ENCODE assay signal across 23 cellular contexts in genomic region chr2:204280239-204280638, GRCh38.
A peak's percentile ranks its signal among the peaks of the same experiment; 100 is the strongest.
DNase-seq lines count a peak whose midpoint lies in the region; FAIRE-seq and TF ChIP-seq lines count a peak whose summit lies in the region.
"Had no signal": no experiment of that assay in that cellular context is flagged by ENCODE, and none has a peak within 500 bp of the region (broad histone marks: within the 10 kb centered on the region; RNA-seq: fewer than 3 reads in every experiment).

No MANE protein-coding gene starts in this region.

- no peak overlapping the region for H2BK120ac ChIP-seq in mesendoderm (ENCODE audit: low read depth, low read length)

- H3K36me3 Mint-ChIP-seq in activated naive CD4-positive, alpha-beta T cell treated with anti-CD3 and anti-CD28 coated beads for 36 hours (ENCODE audit: low read depth): no peaks in the 10 kb centered on the region
- H3K36me3 Mint-ChIP-seq: CD8-positive, alpha-beta memory T cell had no signal

- no peak overlapping the region for H3K23ac ChIP-seq in mesendoderm (ENCODE audit: low read length)

- CTCF ChIA-PET in endothelial cell of umbilical vein (lab: Charles Lee): no interaction called here
- CTCF ChIA-PET in activated naive CD4-positive, alpha-beta T cell treated with anti-CD3 and anti-CD28 coated beads for 36 hours (lab: Charles Lee): no interaction called here

- H3K4me3 ChIP-seq in endothelial cell of umbilical vein (replicated peaks in 1 of 3; ENCODE audit: insufficient read depth in 1 of 3, low read depth in 1 of 3, low read length in 3 of 3) (no peak overlapping the region), mesendoderm (ENCODE audit: low read length) (no peak overlapping the region), breast epithelium (no peak overlapping the region)
- H3K4me3 ChIP-seq: GM23248, HAP-1 had no signal

- no peak overlapping the region for H3K27ac Mint-ChIP-seq in activated naive CD4-positive, alpha-beta T cell treated with anti-CD3 and anti-CD28 coated beads for 36 hours
- H3K27ac Mint-ChIP-seq: CD8-positive, alpha-beta memory T cell had no signal

- dilution Hi-C loops in endothelial cell of umbilical vein (cut with MboI; ENCODE audit: extremely low pct_ligation_motif_present, low sequenced_read_pairs): no loop called here

- H3K27ac ChIP-seq in endothelial cell of umbilical vein (ENCODE audit: insufficient read depth, low read depth, low read length): no peak overlapping the region
- H3K27ac ChIP-seq in mesendoderm (ENCODE audit: low read depth, low read length): no peak overlapping the region
- no peak overlapping the region for H3K27ac ChIP-seq in breast epithelium
- H3K27ac ChIP-seq: C4-2B, GM23248, HL-60, KMS-11 had no signal

- no peaks in the 10 kb centered on the region for H3K9me1 ChIP-seq in endothelial cell of umbilical vein (replicated peaks; ENCODE audit: control insufficient read depth, extremely low read depth, insufficient read depth, low read length)

- H3K27me3 Mint-ChIP-seq in activated naive CD4-positive, alpha-beta T cell treated with anti-CD3 and anti-CD28 coated beads for 36 hours (ENCODE audit: low read depth): peaks cover 6% of the 10 kb centered on the region

- H2AFZ ChIP-seq in endothelial cell of umbilical vein (ENCODE audit: low read depth, low read length): no peak overlapping the region
- H2AFZ ChIP-seq: GM23248 had no signal

- no peaks in the 10 kb centered on the region for H3K79me2 ChIP-seq in endothelial cell of umbilical vein (ENCODE audit: control insufficient read depth, insufficient read depth, low read length)
- H3K79me2 ChIP-seq in mesendoderm (ENCODE audit: control insufficient read depth, insufficient read depth, low read length): no peaks in the 10 kb centered on the region

- H3K9me3 ChIP-seq in endothelial cell of umbilical vein (replicated peaks; ENCODE audit: control insufficient read depth, insufficient read depth, low read length): no peaks in the 10 kb centered on the region
- no peaks in the 10 kb centered on the region for H3K9me3 ChIP-seq in breast epithelium
- H3K9me3 ChIP-seq: HAP-1 had no signal

- H3K36me3 ChIP-seq in endothelial cell of umbilical vein (ENCODE audit: control insufficient read depth in 2 of 2, extremely low read depth in 1 of 2, insufficient read depth in 2 of 2, low read length in 2 of 2) (no peaks in the 10 kb centered on the region), mesendoderm (ENCODE audit: control insufficient read depth, insufficient read depth, low read length) (no peaks in the 10 kb centered on the region), breast epithelium (no peaks in the 10 kb centered on the region)
- H3K36me3 ChIP-seq: HAP-1 had no signal

- BruUV-seq in endothelial cell of umbilical vein (replicated peaks; lab: Mats Ljungman, UMichigan): no TSS peak

- H3K4me3 Mint-ChIP-seq in activated naive CD4-positive, alpha-beta T cell treated with anti-CD3 and anti-CD28 coated beads for 36 hours: no peak overlapping the region
- H3K4me3 Mint-ChIP-seq: CD8-positive, alpha-beta memory T cell had no signal

- no peak overlapping the region for H3K9ac ChIP-seq in endothelial cell of umbilical vein (replicated peaks; ENCODE audit: extremely low read depth, insufficient read depth, low read length)
- H3K9ac ChIP-seq in mesendoderm (ENCODE audit: low read length): no peak overlapping the region
- H3K9ac ChIP-seq: GM23248, KMS-11 had no signal

- no peak for TF ChIP-seq POLR2A in endothelial cell of umbilical vein (IDR thresholded peaks at IDR 0.05; ENCODE audit: low read depth, low read length)
- no peak for TF ChIP-seq POLR2A in GM12892 (IDR thresholded peaks at IDR 0.05; ENCODE audit: low read depth, low read length)
- no peak for TF ChIP-seq POLR2A in breast epithelium (IDR thresholded peaks at IDR 0.05)

- DNase-seq in Caki2 (ENCODE audit: low read depth) (peak; percentile 26), OCI-M1 (lab: John Stamatoyannopoulos, UW) (peak; percentile 60), endothelial cell of umbilical vein (ENCODE audit: low read depth, low spot score) (peak; percentile 26), mesendoderm (peak; percentile 88), GM12892 (ENCODE audit: insufficient read length) (no peak), breast epithelium (ENCODE audit: low spot score in 2 of 2) (no peak), LoVo (ENCODE audit: low spot score) (no peak)
- DNase-seq in activated naive CD4-positive, alpha-beta T cell treated with anti-CD3 and anti-CD28 coated beads for 36 hours: no peak
- DNase-seq: CD8-positive, alpha-beta memory T cell; EL; GM23248; NCI-H1105; NCI-H146; NCI-H2029; NCI-H345; NCI-H524; NCI-H774; PC-3; Right ventricle myocardium superior had no signal

- H2BK15ac ChIP-seq in mesendoderm (replicated peaks; ENCODE audit: low read depth): no peak overlapping the region

- peak overlapping the region; percentile 41 for H3K18ac ChIP-seq in mesendoderm (ENCODE audit: low read length)

- H3K4me1 Mint-ChIP-seq in activated naive CD4-positive, alpha-beta T cell treated with anti-CD3 and anti-CD28 coated beads for 36 hours (ENCODE audit: low read depth): no peaks in the 10 kb centered on the region
- H3K4me1 Mint-ChIP-seq: CD8-positive, alpha-beta memory T cell had no signal

- H3K4me1 ChIP-seq in endothelial cell of umbilical vein (ENCODE audit: control insufficient read depth, extremely low read depth, insufficient read depth, low read length) (no peaks in the 10 kb centered on the region), mesendoderm (ENCODE audit: control insufficient read depth, low read depth, low read length) (peaks cover 7% of the 10 kb centered on the region), breast epithelium (no peaks in the 10 kb centered on the region)
- H3K4me1 ChIP-seq: HAP-1 had no signal

- POLR2A ChIA-PET in endothelial cell of umbilical vein (lab: Charles Lee): no interaction called here

- no peak overlapping the region for H2BK5ac ChIP-seq in mesendoderm (ENCODE audit: low read length)

- H3K27me3 ChIP-seq in endothelial cell of umbilical vein (ENCODE audit: control insufficient read depth in 2 of 2, insufficient read depth in 2 of 2, low read length in 2 of 2): peaks cover 7% of the 10 kb centered on the region in 2 experiments
- no peaks in the 10 kb centered on the region for H3K27me3 ChIP-seq in mesendoderm (ENCODE audit: insufficient read depth, low read length, poor library complexity)
- no peaks in the 10 kb centered on the region for H3K27me3 ChIP-seq in breast epithelium

- FAIRE-seq in endothelial cell of umbilical vein (lab: Jason Lieb, UNC) (no peak), GM12892 (lab: Jason Lieb, UNC) (no peak)

- TF ChIP-seq CTCF in endothelial cell of umbilical vein (IDR thresholded peaks at IDR 0.05; ENCODE audit: extremely low read depth in 1 of 2, insufficient read depth in 1 of 2, low read depth in 1 of 2, low read length in 2 of 2) (no peak), breast epithelium (IDR thresholded peaks at IDR 0.05) (no peak)

- no peak overlapping the region for H2AK5ac ChIP-seq in mesendoderm (ENCODE audit: low read length)

- no peaks in the 10 kb centered on the region for H4K20me1 ChIP-seq in endothelial cell of umbilical vein (replicated peaks; ENCODE audit: control insufficient read depth, extremely low read depth, insufficient read depth, low read length)

- in situ Hi-C loops in Caki2 (cut with HindIII; ENCODE audit: low pct_unique_long_range_greater_than_20kb, low sequenced_read_pairs): no loop called here

- no peak overlapping the region for H4K5ac ChIP-seq in mesendoderm (ENCODE audit: low read length)

- H3K9me3 Mint-ChIP-seq in activated naive CD4-positive, alpha-beta T cell treated with anti-CD3 and anti-CD28 coated beads for 36 hours: no peaks in the 10 kb centered on the region
- H3K9me3 Mint-ChIP-seq: CD8-positive, alpha-beta memory T cell had no signal

- H3K4me2 ChIP-seq in endothelial cell of umbilical vein (ENCODE audit: insufficient read depth, low read length): no peak overlapping the region
- H3K4me2 ChIP-seq in mesendoderm (ENCODE audit: low read length): no peak overlapping the region
- H3K4me2 ChIP-seq: KMS-11 had no signal

- H3K4ac ChIP-seq in mesendoderm (ENCODE audit: low read depth, low read length): no peak overlapping the region

- no peak overlapping the region for H3K56ac ChIP-seq in mesendoderm (ENCODE audit: low read length)

- H4K8ac ChIP-seq in mesendoderm (ENCODE audit: low read depth, low read length): no peak overlapping the region

- intact Hi-C loops in endothelial cell of umbilical vein (cut with micrococcal nuclease): no loop called here
- intact Hi-C loops in breast epithelium (cut with DNase I; ENCODE audit: low total_unique reads): no loop called here
- intact Hi-C loops in activated naive CD4-positive, alpha-beta T cell treated with anti-CD3 and anti-CD28 coated beads for 36 hours (cut with micrococcal nuclease): no loop called here

- H3K79me1 ChIP-seq in mesendoderm (ENCODE audit: low read length): no peaks in the 10 kb centered on the region

TF ChIP-seq in endothelial cell of umbilical vein, 7 proteins besides CTCF, POLR2A, EP300 and RAD21:
- peak; percentile 42 for TF ChIP-seq JUN (IDR thresholded peaks at IDR 0.05; ENCODE audit: borderline replicate concordance, insufficient read depth, insufficient read length, low read depth)
- TF ChIP-seq MYC (IDR thresholded peaks at IDR 0.05; ENCODE audit: low read depth, low read length): no peak
- no peak for TF ChIP-seq GATA2 (IDR thresholded peaks at IDR 0.05; ENCODE audit: insufficient read depth, insufficient read length, low read depth, low read length)
- no peak for TF ChIP-seq POLR2AphosphoS5 (IDR thresholded peaks at IDR 0.05; ENCODE audit: insufficient read depth, low read depth, low read length)

Comparison
In these comparisons a context has a peak if more than half of its experiments do, and no peak if none do; other contexts are left out.
1. DNase-seq: peak in Caki2 (single experiment), OCI-M1 (single experiment), endothelial cell of umbilical vein (single experiment) and mesendoderm (single experiment); none in GM12892 (single experiment), breast epithelium (0 of 2), activated naive CD4-positive, alpha-beta T cell treated with anti-CD3 and anti-CD28 coated beads for 36 hours (single experiment) and LoVo (single experiment).